Comparison of ENCODE assay signal across 1 cellular context in genomic region chr11:106624377-106624776, GRCh38.
TF ChIP-seq lines count a peak whose summit lies in the region.

No MANE protein-coding gene starts in this region.

TF ChIP-seq in SK-N-SH treated with all-trans-retinoic acid at 6 μM for 48 hours, 23 proteins besides CTCF, POLR2A, EP300 and RAD21 (continued from another document):
- no peak for TF ChIP-seq TSHZ2 (CRISPR knock-in tag; IDR thresholded peaks at IDR 0.05)
- TF ChIP-seq RARB (CRISPR knock-in tag; IDR thresholded peaks at IDR 0.05), result no peak
- TF ChIP-seq ISL1 (CRISPR knock-in tag; IDR thresholded peaks at IDR 0.05), result no peak
- no peak for TF ChIP-seq OSR1 (CRISPR knock-in tag; IDR thresholded peaks at IDR 0.05)
- TF ChIP-seq BACH2 (CRISPR knock-in tag; IDR thresholded peaks at IDR 0.05; ENCODE audit: borderline replicate concordance), result no peak
- no peak for TF ChIP-seq CSDC2 (CRISPR knock-in tag; IDR thresholded peaks at IDR 0.05)
- no peak for TF ChIP-seq PATZ1 (CRISPR knock-in tag; IDR thresholded peaks at IDR 0.05; ENCODE audit: borderline replicate concordance)
- TF ChIP-seq TOX (CRISPR knock-in tag; IDR thresholded peaks at IDR 0.05; ENCODE audit: borderline replicate concordance), result no peak
- TF ChIP-seq SNAI2 (CRISPR knock-in tag; IDR thresholded peaks at IDR 0.05), result no peak
- no peak for TF ChIP-seq POU6F1 (CRISPR knock-in tag; IDR thresholded peaks at IDR 0.05; ENCODE audit: borderline replicate concordance, low read depth)
- no peak for TF ChIP-seq ZFP30 (CRISPR knock-in tag; IDR thresholded peaks at IDR 0.05)
- TF ChIP-seq TCF4 (CRISPR knock-in tag; IDR thresholded peaks at IDR 0.05; ENCODE audit: borderline replicate concordance), result no peak
